Comparison of ENCODE assay signal across 7 cellular contexts in genomic region chr4:94225449-94225848, GRCh38.
"Had no signal": no experiment of that assay in that cellular context is flagged by ENCODE, and none has a peak within 500 bp of the region (broad histone marks: within the 10 kb centered on the region; RNA-seq: fewer than 3 reads in every experiment).

No MANE protein-coding gene starts in this region.

- DNase-seq: H9, HCEC 1CT, KBM-7 had no signal

- ATAC-seq: GM23338 had no signal

- H2AFZ ChIP-seq: GM23338 had no signal

- H3K27ac ChIP-seq: HL-60 had no signal

- H3K4me3 ChIP-seq: GM23338 had no signal

- H3K4me2 ChIP-seq: GM23338 had no signal

- FAIRE-seq: H1, H54 had no signal
